17 cellular contexts compared by ENCODE assay signal in genomic region chr12:1840561-1840960, GRCh38. TPM values are rescaled to one million over a fixed set of nuclear protein-coding genes. Genes with fewer than 3 reads are reported as not detected.
"Had no signal": no experiment of that assay in that cellular context is flagged by ENCODE, and none has a peak within 500 bp of the region (broad histone marks: within the 10 kb centered on the region; RNA-seq: fewer than 3 reads in every experiment).

No MANE protein-coding gene starts in this region.

- H3K27ac ChIP-seq: foreskin keratinocyte, pancreas, tibial nerve had no signal

- H3K4me3 ChIP-seq: pancreas, smooth muscle cell, tibial nerve had no signal

- H3K36me3 ChIP-seq: pancreas, tibial nerve had no signal

- H3K27ac Mint-ChIP-seq: activated CD8-positive, alpha-beta memory T cell treated with anti-CD3 and anti-CD28 coated beads, Interleukin-2, amount 10 ng/mL, durations not matched to agents 7 days and 5 days; activated naive CD4-positive, alpha-beta T cell treated with anti-CD3 and anti-CD28 coated beads, Interleukin-2, amount 50 U/mL, for 24 hours; activated T-cell treated with anti-CD3 and anti-CD28 coated beads, Interleukin-2, amount 50 U/mL, for 24 hours; natural killer cell; stimulated activated effector memory CD8-positive, alpha-beta T cell treated with anti-CD3 and anti-CD28 coated beads, Interleukin-12 subunit alpha, Interleukin-12 subunit beta, amount 100 ng/mL, for 72 hours had no signal

- H3K4me1 ChIP-seq: foreskin keratinocyte, pancreas, tibial nerve had no signal

- ATAC-seq: activated CD4-positive, CD25-positive, alpha-beta regulatory T cell treated with anti-CD3 and anti-CD28 coated beads, Interleukin-2, amount 50 U/mL, for 24 hours; activated CD8-positive, alpha-beta memory T cell treated with anti-CD3 and anti-CD28 coated beads, Interleukin-2, amount 10 ng/mL, durations not matched to agents 7 days and 5 days; foreskin keratinocyte; natural killer cell; pancreas; stimulated activated effector memory CD8-positive, alpha-beta T cell treated with anti-CD3 and anti-CD28 coated beads, Interleukin-12 subunit alpha, Interleukin-12 subunit beta, amount 100 ng/mL, for 72 hours had no signal

- H3K4me2 ChIP-seq: smooth muscle cell had no signal

- H3K4me3 Mint-ChIP-seq: activated CD8-positive, alpha-beta memory T cell treated with anti-CD3 and anti-CD28 coated beads, Interleukin-2, amount 10 ng/mL, durations not matched to agents 7 days and 5 days; activated naive CD4-positive, alpha-beta T cell treated with anti-CD3 and anti-CD28 coated beads, Interleukin-2, amount 50 U/mL, for 24 hours; activated T-cell treated with anti-CD3 and anti-CD28 coated beads, Interleukin-2, amount 50 U/mL, for 24 hours; natural killer cell; stimulated activated effector memory CD8-positive, alpha-beta T cell treated with anti-CD3 and anti-CD28 coated beads, Interleukin-12 subunit alpha, Interleukin-12 subunit beta, amount 100 ng/mL, for 72 hours had no signal

- H3K9me3 Mint-ChIP-seq: activated naive CD4-positive, alpha-beta T cell treated with anti-CD3 and anti-CD28 coated beads, Interleukin-2, amount 50 U/mL, for 24 hours; activated T-cell treated with anti-CD3 and anti-CD28 coated beads, Interleukin-2, amount 50 U/mL, for 24 hours; natural killer cell; stimulated activated effector memory CD8-positive, alpha-beta T cell treated with anti-CD3 and anti-CD28 coated beads, Interleukin-12 subunit alpha, Interleukin-12 subunit beta, amount 100 ng/mL, for 72 hours had no signal

- H3K36me3 Mint-ChIP-seq: activated CD8-positive, alpha-beta memory T cell treated with anti-CD3 and anti-CD28 coated beads, Interleukin-2, amount 10 ng/mL, durations not matched to agents 7 days and 5 days; activated naive CD4-positive, alpha-beta T cell treated with anti-CD3 and anti-CD28 coated beads, Interleukin-2, amount 50 U/mL, for 24 hours; natural killer cell; stimulated activated effector memory CD8-positive, alpha-beta T cell treated with anti-CD3 and anti-CD28 coated beads, Interleukin-12 subunit alpha, Interleukin-12 subunit beta, amount 100 ng/mL, for 72 hours had no signal

- DNase-seq: activated CD4-positive, alpha-beta T cell treated with anti-CD3 and anti-CD28 coated beads, Interleukin-2, amount 50 U/mL, for 4 hours; activated CD8-positive, alpha-beta memory T cell treated with anti-CD3 and anti-CD28 coated beads, Interleukin-2, amount 10 ng/mL, durations not matched to agents 7 days and 5 days; activated effector memory CD4-positive, alpha-beta T cell treated with Interleukin-2 at 50 U/mL for 16 hours; activated T-cell treated with anti-CD3 and anti-CD28 coated beads, Interleukin-2, amount 50 U/mL, for 24 hours; amygdala; foreskin keratinocyte; natural killer cell; T-helper 2 cell had no signal

- FAIRE-seq: colon, pancreas, TTC549 had no signal

- H3K9me3 ChIP-seq: pancreas, tibial nerve had no signal

- H3K27me3 ChIP-seq: pancreas had no signal

- H3K4me1 Mint-ChIP-seq: activated CD8-positive, alpha-beta memory T cell treated with anti-CD3 and anti-CD28 coated beads, Interleukin-2, amount 10 ng/mL, durations not matched to agents 7 days and 5 days; activated naive CD4-positive, alpha-beta T cell treated with anti-CD3 and anti-CD28 coated beads, Interleukin-2, amount 50 U/mL, for 24 hours; natural killer cell had no signal

RNA-seq across cellular contexts. Expression of gene LRTM2, which starts 20.2 kb away (rescaled TPM):
- total RNA-seq: activated CD8-positive, alpha-beta memory T cell treated with anti-CD3 and anti-CD28 coated beads, Interleukin-2, amount 10 ng/mL, durations not matched to agents 7 days and 5 days; foreskin keratinocyte; mucosa of gallbladder; natural killer cell; pancreas; smooth muscle cell; tibial nerve had no signal
